8 cellular contexts compared by ENCODE assay signal in genomic region chr17:2786176-2786881, GRCh38. TPM values are rescaled to one million over a fixed set of nuclear protein-coding genes. Genes with fewer than 3 reads are reported as not detected.
DNase-seq lines count a peak whose midpoint lies in the region; ATAC-seq, FAIRE-seq and TF ChIP-seq lines count a peak whose summit lies in the region.

No MANE protein-coding gene starts in this region.

- H3K9me3 ChIP-seq in liver (ENCODE audit: control insufficient read depth in 4 of 4, low read length in 3 of 4): no peaks in the 10 kb centered on the region

- WGBS in liver: 43% methylated on average over 21 of the region's 21 CpGs

- no peak overlapping the region for H3K27ac Mint-ChIP-seq in activated CD4-positive, alpha-beta T cell treated with anti-CD3 and anti-CD28 coated beads, Interleukin-2, amount 10 ng/mL, durations not matched to agents 7 days and 5 days

- DNase-seq in GM12892 (ENCODE audit: insufficient read length) (peak; percentile 86), HS-5 (ENCODE audit: low read depth) (peak; percentile 26), NCI-H82 (lab: John Stamatoyannopoulos, UW) (peak; percentile 99), dedifferentiated amniotic fluid mesenchymal stem cell (ENCODE audit: extremely low spot score) (peak; percentile 15)
- peak; percentile 91 for DNase-seq in activated CD4-positive, alpha-beta T cell treated with anti-CD3 and anti-CD28 coated beads, Interleukin-2, amount 10 ng/mL, durations not matched to agents 7 days and 5 days
- DNase-seq in stimulated activated CD4-positive, alpha-beta T cell treated with anti-CD3 and anti-CD28 coated beads, Interleukin-4, amount 100 ng/mL, for 48 hours (ENCODE audit: low read depth in 2 of 2): peak; percentile 90 to 93

- H3K27ac ChIP-seq in liver (ENCODE audit: low read depth in 1 of 2, low read length in 2 of 2): no peak overlapping the region

- H3K27me3 Mint-ChIP-seq in activated CD4-positive, alpha-beta T cell treated with anti-CD3 and anti-CD28 coated beads, Interleukin-2, amount 10 ng/mL, durations not matched to agents 7 days and 5 days: peaks cover 23% of the 10 kb centered on the region

- H3K4me3 Mint-ChIP-seq in activated CD4-positive, alpha-beta T cell treated with anti-CD3 and anti-CD28 coated beads, Interleukin-2, amount 10 ng/mL, durations not matched to agents 7 days and 5 days: no peak overlapping the region

- peak; percentile 44 for TF ChIP-seq CTCF in liver (IDR thresholded peaks at IDR 0.05; ENCODE audit: low read depth, low read length, missing input control)

- H3K9me3 Mint-ChIP-seq in activated CD4-positive, alpha-beta T cell treated with anti-CD3 and anti-CD28 coated beads, Interleukin-2, amount 10 ng/mL, durations not matched to agents 7 days and 5 days: no peaks in the 10 kb centered on the region

- no peak for ATAC-seq in HG02840 (IDR thresholded peaks at IDR 0.05; ENCODE audit: low FRiP score, unreplicated experiment)

- H3K4me1 ChIP-seq in liver (ENCODE audit: control insufficient read depth in 4 of 4, insufficient read depth in 4 of 4, low read length in 3 of 4): no peaks in the 10 kb centered on the region

- peak; percentile 62 to 76 for TF ChIP-seq RAD21 in liver (IDR thresholded peaks at IDR 0.05)

- CTCF ChIA-PET in activated CD4-positive, alpha-beta T cell treated with anti-CD3 and anti-CD28 coated beads, Interleukin-2, amount 10 ng/mL, durations not matched to agents 7 days and 5 days (lab: Charles Lee): interaction anchor here (0.5 to 2.4 kb wide), 13 partner anchors 8 to 1239 kb away, joined by 3 to 11 read pairs (median 5); partner anchors contain the start of gene RAP1GAP2

- H3K4me1 Mint-ChIP-seq in activated CD4-positive, alpha-beta T cell treated with anti-CD3 and anti-CD28 coated beads, Interleukin-2, amount 10 ng/mL, durations not matched to agents 7 days and 5 days: peaks cover 25% of the 10 kb centered on the region

- FAIRE-seq in GM12892 (lab: Jason Lieb, UNC): peak; percentile 33

- H3K4me3 ChIP-seq in liver (ENCODE audit: low read depth in 1 of 3, low read length in 3 of 3): no peak overlapping the region

- H3K27me3 ChIP-seq in liver (ENCODE audit: control insufficient read depth in 4 of 4, insufficient read depth in 4 of 4, low read length in 3 of 4): peaks cover 0 to 4% (median 0%) of the 10 kb centered on the region in 4 donors

- POLR2A ChIA-PET in activated CD4-positive, alpha-beta T cell treated with anti-CD3 and anti-CD28 coated beads, Interleukin-2, amount 10 ng/mL, durations not matched to agents 7 days and 5 days (lab: Charles Lee): no interaction called here

- H3K9ac ChIP-seq in liver (ENCODE audit: low read depth in 1 of 2, low read length in 2 of 2): no peak overlapping the region

- no peaks in the 10 kb centered on the region for H3K36me3 Mint-ChIP-seq in activated CD4-positive, alpha-beta T cell treated with anti-CD3 and anti-CD28 coated beads, Interleukin-2, amount 10 ng/mL, durations not matched to agents 7 days and 5 days (ENCODE audit: low read depth)

- TF ChIP-seq POLR2A in GM12892 (IDR thresholded peaks at IDR 0.05; ENCODE audit: low read depth, low read length): no peak

- no peaks in the 10 kb centered on the region for H3K36me3 ChIP-seq in liver (ENCODE audit: control insufficient read depth in 4 of 4, insufficient read depth in 3 of 4, low read depth in 1 of 4, low read length in 3 of 4)

TF ChIP-seq in liver, 16 proteins besides CTCF, POLR2A, EP300 and RAD21:
- TF ChIP-seq SP1 (IDR thresholded peaks at IDR 0.05) (no peak), YY1 (IDR thresholded peaks at IDR 0.05) (peak; percentile 48)

RNA-seq across cellular contexts. Expression of gene RAP1GAP2, which starts 9.9 kb away (rescaled TPM):
- polyA plus RNA-seq in GM12892 (2012; ENCODE audit: missing spikeins): not detected
- total RNA-seq in activated CD4-positive, alpha-beta T cell treated with anti-CD3 and anti-CD28 coated beads, Interleukin-2, amount 10 ng/mL, durations not matched to agents 7 days and 5 days: 10 to 100 TPM; 27.8 to 37.3 TPM
- 1 to 10 TPM; 1.6 to 1.7 TPM for total RNA-seq in liver
- under 1 TPM; 0.56 to 0.68 TPM for polyA plus RNA-seq in liver

RNA-seq across cellular contexts. Expression of gene CCDC92B, which starts 36.9 kb away (rescaled TPM):
- polyA plus RNA-seq in GM12892 (2012; ENCODE audit: missing spikeins): not detected
- total RNA-seq in activated CD4-positive, alpha-beta T cell treated with anti-CD3 and anti-CD28 coated beads, Interleukin-2, amount 10 ng/mL, durations not matched to agents 7 days and 5 days: under 1 TPM in 1 of 2 experiments, not detected in 1; 0.08 TPM
- total RNA-seq in liver: not detected
- not detected for polyA plus RNA-seq in liver

Comparison
In these comparisons a context has a peak if more than half of its experiments do, and no peak if none do; other contexts are left out.
1. DNase-seq: peak in every context shown above with its lines; median percentile 99 in NCI-H82; 92 in stimulated activated CD4-positive, alpha-beta T cell treated with anti-CD3 and anti-CD28 coated beads, Interleukin-4, amount 100 ng/mL, for 48 hours; 91 in activated CD4-positive, alpha-beta T cell treated with anti-CD3 and anti-CD28 coated beads, Interleukin-2, amount 10 ng/mL, durations not matched to agents 7 days and 5 days; 86 in GM12892; 26 in HS-5; 15 in dedifferentiated amniotic fluid mesenchymal stem cell.
2. RNA of gene RAP1GAP2, which starts 9.9 kb away (total RNA-seq): 27.8 to 37.3 TPM in activated CD4-positive, alpha-beta T cell treated with anti-CD3 and anti-CD28 coated beads, Interleukin-2, amount 10 ng/mL, durations not matched to agents 7 days and 5 days; 1.6 to 1.7 TPM in liver; every median in the first group is over 10 times any median in the second.